23 cellular contexts compared by ENCODE assay signal in the genomic region with DNA sequence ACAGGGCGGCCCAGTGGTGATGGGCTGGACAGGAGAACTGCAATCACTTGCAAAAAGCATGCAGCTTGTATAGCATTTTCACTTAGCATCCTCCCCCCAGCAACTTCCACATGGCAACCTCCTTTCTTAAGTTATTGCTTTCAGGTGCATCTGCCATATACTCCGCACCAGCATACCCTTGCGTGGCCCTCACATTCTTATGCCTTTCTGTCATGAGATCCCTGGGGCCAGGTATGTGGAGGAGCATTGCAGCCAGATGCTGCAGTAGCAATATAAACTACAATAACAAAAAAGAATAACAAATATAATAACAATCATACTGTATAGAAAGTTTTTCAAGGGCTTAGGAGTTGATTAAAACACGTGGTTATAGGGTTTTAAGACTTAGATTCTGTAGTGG.
"Had no signal": no experiment of that assay in that cellular context is flagged by ENCODE, and none has a peak within 500 bp of the region (broad histone marks: within the 10 kb centered on the region; RNA-seq: fewer than 3 reads in every experiment).

No MANE protein-coding gene starts in this region.

- H3K36me3 ChIP-seq: colonic mucosa had no signal

- H3K27me3 ChIP-seq: colonic mucosa, dorsolateral prefrontal cortex, esophagus muscularis mucosa, esophagus squamous epithelium, foreskin keratinocyte, gastrocnemius medialis, gastroesophageal sphincter, heart left ventricle, heart right ventricle had no signal

- DNase-seq: colonic mucosa; cortex of kidney; dermis blood vessel endothelial cell; dorsolateral prefrontal cortex; effector CD4-positive, alpha-beta T cell; effector CD8-positive, alpha-beta T cell; effector memory CD4-positive, alpha-beta T cell; effector memory CD8-positive, alpha-beta T cell; endodermal cell; erythroblast; esophagus squamous epithelium; foreskin fibroblast; foreskin keratinocyte; foreskin melanocyte; gastrocnemius medialis; glutamatergic neuron; head of caudate nucleus; heart left ventricle; heart right ventricle had no signal

- H3K4me1 ChIP-seq: colonic mucosa, esophagus muscularis mucosa, esophagus squamous epithelium, foreskin keratinocyte, gastrocnemius medialis, gastroesophageal sphincter, heart left ventricle, heart right ventricle had no signal

- H3K9me3 ChIP-seq: colonic mucosa, esophagus muscularis mucosa, esophagus squamous epithelium, gastrocnemius medialis, gastroesophageal sphincter, heart left ventricle, heart right ventricle had no signal

- H3K4me3 ChIP-seq: colonic mucosa, coronary artery, dorsolateral prefrontal cortex, esophagus muscularis mucosa, esophagus squamous epithelium, gastrocnemius medialis, gastroesophageal sphincter, heart left ventricle, heart right ventricle had no signal

- H3K27ac ChIP-seq: colonic mucosa, coronary artery, dorsolateral prefrontal cortex, epithelial cell of prostate, esophagus muscularis mucosa, esophagus squamous epithelium, foreskin keratinocyte, gastrocnemius medialis, gastroesophageal sphincter, heart left ventricle, heart right ventricle had no signal
